33 cellular contexts compared by ENCODE assay signal in the genomic region with DNA sequence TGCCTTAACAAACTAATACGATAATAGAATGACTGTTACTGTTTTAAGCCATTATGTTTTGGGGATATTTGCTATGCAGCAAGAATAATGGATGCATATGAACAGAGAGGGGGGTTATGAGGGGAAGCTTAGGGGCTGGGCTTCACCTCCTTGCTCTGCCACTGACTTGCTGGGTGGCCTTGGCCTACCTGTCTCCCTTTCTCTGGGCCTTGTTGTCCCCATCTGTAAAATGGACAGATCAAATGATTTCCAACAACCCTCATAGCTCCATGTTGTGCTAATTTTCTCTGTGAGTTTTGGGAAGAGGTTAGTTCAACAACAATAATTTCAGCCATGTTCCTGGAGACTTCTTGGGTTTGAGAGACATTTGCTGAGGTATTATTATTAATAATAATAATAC.
"Had no signal": no experiment of that assay in that cellular context is flagged by ENCODE, and none has a peak within 500 bp of the region (broad histone marks: within the 10 kb centered on the region; RNA-seq: fewer than 3 reads in every experiment).

No MANE protein-coding gene starts in this region.

- H3K27me3 ChIP-seq: adrenal gland, ascending aorta, body of pancreas, brain microvascular endothelial cell, breast epithelium, cardiac muscle cell had no signal

- FAIRE-seq: astrocyte, bronchial epithelial cell had no signal

- H3K36me3 ChIP-seq: adrenal gland, ascending aorta, brain microvascular endothelial cell, breast epithelium, cardiac muscle cell had no signal

- ATAC-seq: activated naive CD4-positive, alpha-beta T cell treated with anti-CD3 and anti-CD28 coated beads, Interleukin-2, amount 50 U/mL, for 72 hours; activated naive CD8-positive, alpha-beta T cell treated with anti-CD3 and anti-CD28 coated beads, Interleukin-2, amount 50 U/mL, for 24 hours; activated T-cell treated with anti-CD3 and anti-CD28 coated beads, Interleukin-2, amount 50 U/mL, for 4 hours; activated T-cell treated with anti-CD3 and anti-CD28 coated beads, Interleukin-2, amount 50 U/mL, for 72 hours; activated T-helper 17 cell treated with anti-CD3 and anti-CD28 coated beads, Interleukin-2, amount 50 U/mL, for 72 hours; body of pancreas had no signal

- DNase-seq: activated effector memory CD4-positive, alpha-beta T cell treated with anti-CD3 and anti-CD28 coated beads, Interleukin-2, amount 50 U/mL, for 16 hours; activated effector memory CD4-positive, alpha-beta T cell treated with Interleukin-2 at 50 U/mL for 16 hours; activated gamma-delta T cell; activated gamma-delta T cell treated with Interleukin-2 at 50 U/mL for 16 hours; activated naive CD4-positive, alpha-beta T cell; activated naive CD4-positive, alpha-beta T cell treated with anti-CD3 and anti-CD28 coated beads for 36 hours; activated naive CD4-positive, alpha-beta T cell treated with anti-CD3 and anti-CD28 coated beads, Interleukin-2, amount 10 ng/mL, durations not matched to agents 7 days and 5 days; activated naive CD4-positive, alpha-beta T cell treated with anti-CD3 and anti-CD28 coated beads, Interleukin-2, amount 50 U/mL, for 16 hours; activated naive CD4-positive, alpha-beta T cell treated with Interleukin-2 at 50 U/mL for 16 hours; activated naive CD8-positive, alpha-beta T cell treated with anti-CD3 and anti-CD28 coated beads for 36 hours; activated naive CD8-positive, alpha-beta T cell treated with anti-CD3 and anti-CD28 coated beads, Interleukin-2, amount 10 ng/mL, durations not matched to agents 7 days and 5 days; activated naive CD8-positive, alpha-beta T cell treated with anti-CD3 and anti-CD28 coated beads, Interleukin-2, amount 50 U/mL, for 24 hours; activated T-cell treated with anti-CD3 and anti-CD28 coated beads, Interleukin-2, amount 50 U/mL, for 24 hours; activated T-cell treated with anti-CD3 and anti-CD28 coated beads, Interleukin-2, amount 50 U/mL, for 4 hours; activated T-cell treated with anti-CD3 and anti-CD28 coated beads, Interleukin-2, amount 50 U/mL, for 48 hours; activated T-cell treated with anti-CD3 and anti-CD28 coated beads, Interleukin-2, amount 50 U/mL, for 72 hours; amniotic stem cell; amygdala; anterior cingulate cortex; aorta; body of pancreas; brain microvascular endothelial cell; caudate nucleus; central memory CD4-positive, alpha-beta T cell; cerebellar nuclear complex had no signal

- H3K4me1 ChIP-seq: adrenal gland, ascending aorta, body of pancreas, breast epithelium had no signal

- H3K4me3 ChIP-seq: adrenal gland, ascending aorta, body of pancreas, breast epithelium, cardiac muscle cell had no signal

- H3K27ac ChIP-seq: adrenal gland, ascending aorta, body of pancreas, brain microvascular endothelial cell, breast epithelium, cardiac muscle cell had no signal

- H3K9me3 ChIP-seq: adrenal gland, ascending aorta, body of pancreas had no signal
